1 cellular context compared by ENCODE assay signal in the genomic region with DNA sequence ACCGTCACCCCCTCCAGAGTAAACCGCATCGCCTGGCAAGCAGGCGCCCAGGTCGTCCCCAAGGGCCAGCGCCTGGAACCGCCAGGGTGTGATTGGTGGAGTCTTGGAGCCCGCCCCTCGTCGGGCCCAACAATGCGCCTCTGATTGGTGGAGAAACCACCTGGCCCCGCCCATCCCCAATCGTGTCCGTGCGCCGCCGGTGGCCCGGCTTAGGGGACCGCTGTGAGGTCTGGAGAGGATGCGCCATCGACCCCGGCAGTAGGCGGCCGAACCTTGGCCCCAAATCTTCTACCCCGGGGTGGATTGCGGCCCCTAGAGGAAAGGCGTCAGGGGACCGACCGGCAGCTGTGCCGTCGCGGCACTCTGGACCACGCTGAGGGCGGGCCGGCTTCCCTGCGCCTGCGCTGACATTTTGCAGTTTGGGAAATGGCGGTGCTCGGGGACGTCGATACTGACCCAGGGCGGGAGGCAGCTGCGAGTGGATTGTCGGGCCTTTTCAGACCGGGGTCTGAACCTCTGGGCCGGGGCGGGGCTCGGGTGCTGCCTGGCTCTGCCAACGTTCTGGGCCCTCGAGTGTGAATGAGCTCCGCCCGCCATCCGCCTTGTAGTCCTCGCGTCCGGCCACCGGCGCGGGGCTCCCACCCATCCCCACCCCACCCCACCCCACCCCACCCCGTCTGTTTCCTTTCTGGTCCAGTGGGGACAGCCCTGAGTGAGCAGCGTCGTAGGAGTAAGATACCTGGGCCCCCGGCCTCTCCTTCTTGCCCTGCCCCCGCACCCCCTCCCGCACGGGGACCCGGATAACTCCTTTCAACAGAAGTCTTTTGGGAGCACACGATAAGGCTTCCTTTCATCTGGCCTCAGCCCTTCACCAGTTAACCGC.
TF ChIP-seq lines count a peak whose summit lies in the region.

No MANE protein-coding gene starts in this region.

TF ChIP-seq in K562, 482 proteins besides CTCF, POLR2A, EP300 and RAD21 (continued from another document):
- no peak for TF ChIP-seq GTF3C2 (IDR thresholded peaks at IDR 0.05; ENCODE audit: borderline replicate concordance, extremely low read depth, insufficient read length)
- peak; percentile 93 for TF ChIP-seq NCOR1 (IDR thresholded peaks at IDR 0.05)
- TF ChIP-seq, protein P1, sequence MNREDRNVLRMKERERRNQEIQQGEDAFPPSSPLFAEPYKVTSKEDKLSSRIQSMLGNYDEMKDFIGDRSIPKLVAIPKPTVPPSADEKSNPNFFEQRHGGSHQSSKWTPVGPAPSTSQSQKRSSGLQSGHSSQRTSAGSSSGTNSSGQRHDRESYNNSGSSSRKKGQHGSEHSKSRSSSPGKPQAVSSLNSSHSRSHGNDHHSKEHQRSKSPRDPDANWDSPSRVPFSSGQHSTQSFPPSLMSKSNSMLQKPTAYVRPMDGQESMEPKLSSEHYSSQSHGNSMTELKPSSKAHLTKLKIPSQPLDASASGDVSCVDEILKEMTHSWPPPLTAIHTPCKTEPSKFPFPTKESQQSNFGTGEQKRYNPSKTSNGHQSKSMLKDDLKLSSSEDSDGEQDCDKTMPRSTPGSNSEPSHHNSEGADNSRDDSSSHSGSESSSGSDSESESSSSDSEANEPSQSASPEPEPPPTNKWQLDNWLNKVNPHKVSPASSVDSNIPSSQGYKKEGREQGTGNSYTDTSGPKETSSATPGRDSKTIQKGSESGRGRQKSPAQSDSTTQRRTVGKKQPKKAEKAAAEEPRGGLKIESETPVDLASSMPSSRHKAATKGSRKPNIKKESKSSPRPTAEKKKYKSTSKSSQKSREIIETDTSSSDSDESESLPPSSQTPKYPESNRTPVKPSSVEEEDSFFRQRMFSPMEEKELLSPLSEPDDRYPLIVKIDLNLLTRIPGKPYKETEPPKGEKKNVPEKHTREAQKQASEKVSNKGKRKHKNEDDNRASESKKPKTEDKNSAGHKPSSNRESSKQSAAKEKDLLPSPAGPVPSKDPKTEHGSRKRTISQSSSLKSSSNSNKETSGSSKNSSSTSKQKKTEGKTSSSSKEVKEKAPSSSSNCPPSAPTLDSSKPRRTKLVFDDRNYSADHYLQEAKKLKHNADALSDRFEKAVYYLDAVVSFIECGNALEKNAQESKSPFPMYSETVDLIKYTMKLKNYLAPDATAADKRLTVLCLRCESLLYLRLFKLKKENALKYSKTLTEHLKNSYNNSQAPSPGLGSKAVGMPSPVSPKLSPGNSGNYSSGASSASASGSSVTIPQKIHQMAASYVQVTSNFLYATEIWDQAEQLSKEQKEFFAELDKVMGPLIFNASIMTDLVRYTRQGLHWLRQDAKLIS (CRISPR knock-in tag; IDR thresholded peaks at IDR 0.05), result peak; percentile 89; the same call in 1 of the 2 replicates
- TF ChIP-seq ZFP30 (CRISPR knock-in tag; IDR thresholded peaks at IDR 0.05; ENCODE audit: borderline replicate concordance), result no peak
- peak; percentile 23; the same call in 1 of the 2 replicates for TF ChIP-seq ZNF134 (CRISPR knock-in tag; conservative IDR thresholded peaks at IDR 0.05)
- peak; percentile 64 for TF ChIP-seq SP2 (IDR thresholded peaks at IDR 0.05; ENCODE audit: extremely low read depth, low read depth, low read length, poor library complexity, severe bottlenecking)
- no peak for TF ChIP-seq BRD9 (IDR thresholded peaks at IDR 0.05; ENCODE audit: low read depth, partially characterized antibody)
- TF ChIP-seq TCFL5 (CRISPR knock-in tag; conservative IDR thresholded peaks at IDR 0.05), result no peak
- TF ChIP-seq, protein P2, sequence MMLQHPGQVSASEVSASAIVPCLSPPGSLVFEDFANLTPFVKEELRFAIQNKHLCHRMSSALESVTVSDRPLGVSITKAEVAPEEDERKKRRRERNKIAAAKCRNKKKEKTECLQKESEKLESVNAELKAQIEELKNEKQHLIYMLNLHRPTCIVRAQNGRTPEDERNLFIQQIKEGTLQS (IDR thresholded peaks at IDR 0.05), result peak; percentile 12; the same call in 1 of the 2 replicates
- TF ChIP-seq, protein P2 (CRISPR knock-in tag; conservative IDR thresholded peaks at IDR 0.05), result no peak
- no peak for TF ChIP-seq HOXB6 (CRISPR knock-in tag; IDR thresholded peaks at IDR 0.05; ENCODE audit: borderline replicate concordance)
- TF ChIP-seq HDAC8 (tag; IDR thresholded peaks at IDR 0.05), result 0 out of 2 replicates have a peak, but pooled peaks have one; percentile 28
- TF ChIP-seq KAT8 (IDR thresholded peaks at IDR 0.05; ENCODE audit: low read depth), result no peak; the same call in 1 of the 2 replicates
- TF ChIP-seq MECOM (CRISPR knock-in tag; IDR thresholded peaks at IDR 0.05), result 0 out of 2 replicates have a peak, but pooled peaks have one; percentile 17
